In the genomic region with DNA sequence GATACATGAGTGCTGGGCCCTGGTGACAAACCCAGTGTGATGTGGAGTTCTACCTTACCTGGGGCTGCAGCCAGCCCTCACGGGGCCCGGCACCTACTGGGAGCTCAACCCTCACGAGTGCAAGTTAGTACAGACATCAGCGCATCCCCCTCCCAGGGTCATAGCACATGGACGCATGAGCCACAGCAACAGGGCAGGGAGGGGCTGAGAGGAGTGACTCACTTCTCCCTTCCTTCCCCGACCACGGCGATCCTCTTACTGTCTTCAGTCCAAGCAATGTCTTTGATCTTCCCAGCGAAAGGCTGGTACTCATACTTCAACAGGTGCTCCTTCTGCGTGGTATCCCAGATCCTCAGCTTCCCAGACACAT, we compare ENCODE assay signal across 10 cellular contexts. TPM values are rescaled to one million over a fixed set of nuclear protein-coding genes. Genes with fewer than 3 reads are reported as not detected.
DNase-seq lines count a peak whose midpoint lies in the region; ATAC-seq and TF ChIP-seq lines count a peak whose summit lies in the region.
"Had no signal": no experiment of that assay in that cellular context is flagged by ENCODE, and none has a peak within 500 bp of the region (broad histone marks: within the 10 kb centered on the region; RNA-seq: fewer than 3 reads in every experiment).

No MANE protein-coding gene starts in this region.

- H3K9me3 Mint-ChIP-seq in IgD-negative memory B cell (no peaks in the 10 kb centered on the region), nephron progenitor cell (no peaks in the 10 kb centered on the region)
- H3K9me3 Mint-ChIP-seq in activated T-helper 17 cell treated with anti-CD3 and anti-CD28 coated beads, Interleukin-2, amount 50 U/mL, for 72 hours = no peaks in the 10 kb centered on the region

- H3K4me3 Mint-ChIP-seq in IgD-negative memory B cell (no peak overlapping the region), nephron progenitor cell (no peak overlapping the region)
- peak overlapping the region; percentile 93 for H3K4me3 Mint-ChIP-seq in activated T-helper 17 cell treated with anti-CD3 and anti-CD28 coated beads, Interleukin-2, amount 50 U/mL, for 72 hours

- TF ChIP-seq CTCF in AG04450 (IDR thresholded peaks at IDR 0.05; ENCODE audit: low read depth, low read length) (no peak), hepatocyte (IDR thresholded peaks at IDR 0.05; ENCODE audit: poor library complexity) (no peak), nephron progenitor cell (IDR thresholded peaks at IDR 0.05) (no peak)

- H3K36me3 Mint-ChIP-seq in IgD-negative memory B cell (no peaks in the 10 kb centered on the region), nephron progenitor cell (ENCODE audit: low read depth) (peaks cover 49% of the 10 kb centered on the region)
- H3K36me3 Mint-ChIP-seq in activated T-helper 17 cell treated with anti-CD3 and anti-CD28 coated beads, Interleukin-2, amount 50 U/mL, for 72 hours (ENCODE audit: low read depth) = peaks cover 100% of the 10 kb centered on the region

- DNase-seq in AG04450 (ENCODE audit: low read depth, low spot score) = no peak
- DNase-seq in iris pigment epithelial cell (ENCODE audit: low read depth) = peak; percentile 87
- no peak for DNase-seq in hepatocyte (ENCODE audit: low spot score)
- DNase-seq in nephron progenitor cell = no peak
- DNase-seq in NCI-H524 (lab: John Stamatoyannopoulos, UW) = no peak
- DNase-seq: DMS79 treated with DMSO at 0.1 percent for 48 hours had no signal

- H3K9me3 ChIP-seq in AG04450 (ENCODE audit: control insufficient read depth, insufficient read depth, low read length) = no peaks in the 10 kb centered on the region; the same call in 1 of the 2 replicates
- H3K9me3 ChIP-seq in hepatocyte (ENCODE audit: low read depth) = no peaks in the 10 kb centered on the region

- H3K9me2 ChIP-seq in hepatocyte (replicated peaks; ENCODE audit: insufficient read depth) = no peaks in the 10 kb centered on the region

- H3K27ac ChIP-seq in AG04450 (ENCODE audit: low read depth, low read length) (peak overlapping the region; percentile 95), hepatocyte (no peak overlapping the region)

- peak; percentile 28 for ATAC-seq in activated T-helper 17 cell treated with anti-CD3 and anti-CD28 coated beads, Interleukin-2, amount 50 U/mL, for 72 hours (replicated peaks)
- no peak for ATAC-seq in HG02884 (IDR thresholded peaks at IDR 0.05; ENCODE audit: unreplicated experiment)
- ATAC-seq: esophagus mucosa had no signal

- H3K4me3 ChIP-seq in AG04450 (ENCODE audit: low read depth, low read length) (no peak overlapping the region), hepatocyte (no peak overlapping the region)

- WGBS in hepatocyte (ENCODE audit: low lambda C conversion rate, missing lambda C conversion rate) = 76% methylated on average over 10 of the region's 10 CpGs

- no peak overlapping the region for H2AFZ ChIP-seq in hepatocyte

- no peaks in the 10 kb centered on the region for H3K27me3 Mint-ChIP-seq in IgD-negative memory B cell
- no peaks in the 10 kb centered on the region for H3K27me3 Mint-ChIP-seq in activated T-helper 17 cell treated with anti-CD3 and anti-CD28 coated beads, Interleukin-2, amount 50 U/mL, for 72 hours
- peaks cover 2% of the 10 kb centered on the region for H3K27me3 Mint-ChIP-seq in nephron progenitor cell (ENCODE audit: low read depth, poor library complexity)

- H3K36me3 ChIP-seq in hepatocyte (replicated peaks; ENCODE audit: insufficient read depth, low read depth) = no peaks in the 10 kb centered on the region

- H3K27me3 ChIP-seq in AG04450 (ENCODE audit: control insufficient read depth, insufficient read depth, low read length) (no peaks in the 10 kb centered on the region), hepatocyte (no peaks in the 10 kb centered on the region)

- H3K27ac Mint-ChIP-seq in IgD-negative memory B cell = peak overlapping the region in 2 of 3 donors; percentile 25 to 50
- H3K27ac Mint-ChIP-seq in activated T-helper 17 cell treated with anti-CD3 and anti-CD28 coated beads, Interleukin-2, amount 50 U/mL, for 72 hours = peak overlapping the region; percentile 94
- H3K27ac Mint-ChIP-seq in nephron progenitor cell = no peak overlapping the region

- peaks cover 90% of the 10 kb centered on the region for H3K79me2 ChIP-seq in hepatocyte

- peaks cover 66% of the 10 kb centered on the region for H4K20me1 ChIP-seq in hepatocyte (ENCODE audit: insufficient read depth, poor library complexity, severe bottlenecking)

- peaks cover 11% of the 10 kb centered on the region for H3K4me1 ChIP-seq in hepatocyte (ENCODE audit: insufficient read depth)

- POLR2A ChIA-PET in AG04450 (lab: Yijun Ruan, JAX) = interaction anchor here (0.6 to 7.9 kb wide), 2 partner anchors 18 to 21 kb away, joined by 3 to 75 read pairs; partner anchors contain the start of gene WDR1

- H3K4me2 ChIP-seq in hepatocyte = no peak overlapping the region

- CTCF ChIA-PET in AG04450 (lab: Charles Lee) = no interaction called here

- H3K4me1 Mint-ChIP-seq in IgD-negative memory B cell = peaks cover 21 to 37% (median 26%) of the 10 kb centered on the region in 3 donors
- peaks cover 71% of the 10 kb centered on the region for H3K4me1 Mint-ChIP-seq in activated T-helper 17 cell treated with anti-CD3 and anti-CD28 coated beads, Interleukin-2, amount 50 U/mL, for 72 hours
- H3K4me1 Mint-ChIP-seq in nephron progenitor cell = peaks cover 42% of the 10 kb centered on the region

RNA-seq across cellular contexts. Expression of gene WDR1, which starts 17.8 kb away (rescaled TPM):
- polyA plus RNA-seq in AG04450 (2011; rRNA removed) (722 and 735 TPM in 2 replicates), IgD-negative memory B cell (213 TPM), hepatocyte (177 and 179 TPM in 2 replicates)
- 648 and 799 TPM in 2 replicates for polyA minus RNA-seq in AG04450 (2011; rRNA and poly(A)+ RNA removed)
- total RNA-seq in activated T-helper 17 cell treated with anti-CD3 and anti-CD28 coated beads, Interleukin-2, amount 50 U/mL, for 72 hours = 100 to 1,000 TPM; 401 to 630 TPM
- 169 and 176 TPM in 2 replicates for total RNA-seq in hepatocyte
